ENCODE assay signal across 1 cellular context in genomic region chr3:150362515-150363302, GRCh38.
TF ChIP-seq lines count a peak whose summit lies in the region.

No MANE protein-coding gene starts in this region.

TF ChIP-seq in liver, 16 proteins besides CTCF, POLR2A, EP300 and RAD21 (continued from another document):
- TF ChIP-seq ZBTB33 (IDR thresholded peaks at IDR 0.05) (no peak), FOXA1 (IDR thresholded peaks at IDR 0.05) (peak; percentile 77), SP1 (IDR thresholded peaks at IDR 0.05) (peak; percentile 85), RXRA (IDR thresholded peaks at IDR 0.05) (peak; percentile 73 to 83), NR2F2 (IDR thresholded peaks at IDR 0.05) (no peak), EGR1 (IDR thresholded peaks at IDR 0.05; ENCODE audit: low read depth in 2 of 2) (no peak), REST (IDR thresholded peaks at IDR 0.05) (peak; percentile 54), HNF4G (IDR thresholded peaks at IDR 0.05) (peak; percentile 78), YY1 (IDR thresholded peaks at IDR 0.05) (no peak), JUND (IDR thresholded peaks at IDR 0.05) (peak in 1 of 2 donors; percentile 77), TAF1 (conservative IDR thresholded peaks at IDR 0.05) (no peak), MAX (IDR thresholded peaks at IDR 0.05) (peak; percentile 76), FOXA2 (IDR thresholded peaks at IDR 0.05) (peak; percentile 90)
